Comparison of ENCODE assay signal across 17 cellular contexts in genomic region chr10:31554556-31554955, GRCh38.
A peak's percentile ranks its signal among the peaks of the same experiment; 100 is the strongest.
DNase-seq lines count a peak whose midpoint lies in the region; ATAC-seq, FAIRE-seq and TF ChIP-seq lines count a peak whose summit lies in the region.
"Had no signal": no experiment of that assay in that cellular context is flagged by ENCODE, and none has a peak within 500 bp of the region (broad histone marks: within the 10 kb centered on the region; RNA-seq: fewer than 3 reads in every experiment).

No MANE protein-coding gene starts in this region.

- intact Hi-C loops in kidney (cut with DNase I), result no loop called here

- no peaks in the 10 kb centered on the region for H3K36me3 ChIP-seq in kidney (ENCODE audit: control insufficient read depth in 1 of 2, insufficient read depth in 2 of 2, low read length in 2 of 2)
- H3K36me3 ChIP-seq: Peyer's patch, stomach had no signal

- peaks cover 4 to 10% of the 10 kb centered on the region in 2 donors for H3K9me3 ChIP-seq in kidney (ENCODE audit: control insufficient read depth in 1 of 2, low read length in 2 of 2)

- no peak for TF ChIP-seq CTCF in fibroblast of pulmonary artery (IDR thresholded peaks at IDR 0.05; ENCODE audit: low read length, missing control alignments)
- TF ChIP-seq CTCF in kidney (IDR thresholded peaks at IDR 0.05; ENCODE audit: borderline replicate concordance, extremely low read depth, insufficient read depth), result no peak

- no peak overlapping the region for H3K9ac ChIP-seq in kidney (ENCODE audit: low read length in 2 of 2)

- FAIRE-seq in RCC 7860 (lab: Jason Lieb, UNC) (peak; percentile 85), kidney (lab: Jason Lieb, UNC) (no peak)

- no peak overlapping the region for H3K4me3 ChIP-seq in fibroblast of pulmonary artery (replicated peaks; ENCODE audit: low read depth, low read length)
- H3K4me3 ChIP-seq in kidney (ENCODE audit: low read length in 2 of 2), result no peak overlapping the region
- H3K4me3 ChIP-seq: Peyer's patch, stomach had no signal

- no peaks in the 10 kb centered on the region for H3K4me1 ChIP-seq in kidney (ENCODE audit: control insufficient read depth in 1 of 2, insufficient read depth in 1 of 2, low read depth in 1 of 2, low read length in 2 of 2)
- H3K4me1 ChIP-seq: Peyer's patch, stomach had no signal

- no peak overlapping the region for H3K27ac ChIP-seq in kidney (ENCODE audit: low read depth in 2 of 2, low read length in 2 of 2)
- H3K27ac ChIP-seq: Peyer's patch, stomach had no signal

- ATAC-seq in GM21576 (IDR thresholded peaks at IDR 0.05; ENCODE audit: unreplicated experiment), result no peak
- ATAC-seq: activated T-cell treated with anti-CD3 and anti-CD28 coated beads, Interleukin-2, amount 50 U/mL, for 72 hours had no signal

- DNase-seq in A172 (ENCODE audit: low spot score) (peak; percentile 87), GM03348 (ENCODE audit: low spot score) (peak; percentile 38), RCC 7860 (ENCODE audit: low spot score) (peak; percentile 61), fibroblast of pulmonary artery (ENCODE audit: low read depth) (peak; percentile 58), kidney (no peak), cerebellar cortex (ENCODE audit: low spot score) (no peak)
- no peak for DNase-seq in activated CD4-positive, alpha-beta T cell treated with anti-CD3 and anti-CD28 coated beads, Interleukin-2, amount 50 U/mL, for 48 hours
- DNase-seq: activated CD4-positive, alpha-beta T cell treated with anti-CD3 and anti-CD28 coated beads, Interleukin-2, amount 10 ng/mL, durations not matched to agents 24 days and 14 days; activated T-cell treated with anti-CD3 and anti-CD28 coated beads, Interleukin-2, amount 50 U/mL, for 72 hours; amygdala; DMS53; NCI-H1105; NCI-H510A; nucleus accumbens; Peyer's patch; stomach had no signal

Comparison
In these comparisons a context has a peak if more than half of its experiments do, and no peak if none do; other contexts are left out.
1. DNase-seq: peak in A172 (single experiment), GM03348 (single experiment), RCC 7860 (single experiment) and fibroblast of pulmonary artery (single experiment); none in kidney (single experiment), cerebellar cortex (single experiment) and activated CD4-positive, alpha-beta T cell treated with anti-CD3 and anti-CD28 coated beads, Interleukin-2, amount 50 U/mL, for 48 hours (0 of 2).